ENCODE assay signal across 9 cellular contexts in genomic region chr7:27110163-27110976, GRCh38. TPM values are rescaled to one million over a fixed set of nuclear protein-coding genes. Genes with fewer than 3 reads are reported as not detected.
DNase-seq lines count a peak whose midpoint lies in the region; ATAC-seq and TF ChIP-seq lines count a peak whose summit lies in the region.
"Had no signal": no experiment of that assay in that cellular context is flagged by ENCODE, and none has a peak within 500 bp of the region (broad histone marks: within the 10 kb centered on the region; RNA-seq: fewer than 3 reads in every experiment).

No MANE protein-coding gene starts in this region.

- ATAC-seq in HG03469 (IDR thresholded peaks at IDR 0.05; ENCODE audit: unreplicated experiment): no peak
- ATAC-seq in HG03108 (IDR thresholded peaks at IDR 0.05; ENCODE audit: unreplicated experiment): no peak
- ATAC-seq in HG03135 (IDR thresholded peaks at IDR 0.05; ENCODE audit: unreplicated experiment): no peak

- no peaks in the 10 kb centered on the region for H3K36me3 ChIP-seq in adrenal gland (replicated peaks in 1 of 2)
- H3K36me3 ChIP-seq in iPS-20b (ENCODE audit: insufficient read depth, low read depth, low read length): no peaks in the 10 kb centered on the region

- H3K27ac ChIP-seq in adrenal gland: peak overlapping the region in 4 of 5 donors; percentile 36 to 97 (median 69)
- H3K27ac ChIP-seq in iPS-20b (ENCODE audit: low read length): no peak overlapping the region
- H3K27ac ChIP-seq in skin epidermis: peak overlapping the region in 6 of 21 experiments; percentile 15 to 67 (median 56)

- DNase-seq in H4 (ENCODE audit: low spot score): peak; percentile 96
- DNase-seq in adrenal gland: peak in 2 of 7 donors; percentile 52 to 77
- no peak for DNase-seq in erythroblast (lab: John Stamatoyannopoulos, UW)
- DNase-seq: NCI-H526 treated with DMSO at 0.1 percent for 48 hours had no signal

- H3K4me1 ChIP-seq in adrenal gland (replicated peaks in 1 of 2) (peaks cover 0 to 17% of the 10 kb centered on the region in 2 donors), iPS-20b (ENCODE audit: insufficient read depth, low read length) (no peaks in the 10 kb centered on the region)

- no peaks in the 10 kb centered on the region for H3K9me3 ChIP-seq in adrenal gland (replicated peaks in 1 of 3)
- H3K9me3 ChIP-seq in iPS-20b (ENCODE audit: insufficient read depth, low read depth, low read length): peaks cover 11% of the 10 kb centered on the region; the same call in 1 of the 2 replicates

- 51 to 74% (median 55%) methylated on average over 51 to 64 of the region's 64 CpGs for WGBS in adrenal gland, 4 donors

- no peak overlapping the region for H3K9ac ChIP-seq in iPS-20b (ENCODE audit: low read depth, low read length)

- no peak for TF ChIP-seq CTCF in adrenal gland (IDR thresholded peaks at IDR 0.05)

- H3K27me3 ChIP-seq in adrenal gland (no peaks in the 10 kb centered on the region), iPS-20b (ENCODE audit: insufficient read depth, low read length) (peaks cover 98% of the 10 kb centered on the region)

- intact Hi-C loops in adrenal gland (cut with DNase I): no loop called here

- no peak for TF ChIP-seq POLR2A in adrenal gland (IDR thresholded peaks at IDR 0.05)
- TF ChIP-seq POLR2A in erythroblast (IDR thresholded peaks at IDR 0.05; ENCODE audit: low read length): no peak

- H3K4me3 ChIP-seq in adrenal gland (no peak overlapping the region), iPS-20b (ENCODE audit: low read length) (peak overlapping the region; percentile 42; the same call in 1 of the 2 replicates), skin epidermis (peak overlapping the region in 5 of 7 experiments; percentile 3 to 28 (median 10))

RNA-seq across cellular contexts. Expression of gene HOXA2, which starts 7.9 kb away (rescaled TPM):
- 1.2 TPM in 1 of 2 replicates, not detected in the other for total RNA-seq in H4 (2014; rRNA removed; shearing (Covaris generic))
- 1 to 10 TPM in 5 of 8 donors, under 1 TPM in 2, not detected in 1; 0.41 to 1.9 (median 1.1) TPM for total RNA-seq in adrenal gland
- 1 to 10 TPM; 1.2 to 2.8 (median 2.0) TPM for polyA plus RNA-seq in adrenal gland

RNA-seq across cellular contexts. Expression of gene HOXA1, which starts 14.6 kb away (rescaled TPM):
- 1.2 and 3.0 TPM in 2 replicates for total RNA-seq in H4 (2014; rRNA removed; shearing (Covaris generic))
- 1 to 10 TPM in 2 of 8 donors, under 1 TPM in 5, not detected in 1; 0.18 to 1.1 (median 0.90) TPM for total RNA-seq in adrenal gland
- polyA plus RNA-seq in adrenal gland: under 1 TPM; 0.30 to 0.97 (median 0.32) TPM

RNA-seq across cellular contexts. Expression of gene HOXA4, which starts 20.2 kb away (rescaled TPM):
- 0.88 and 1.2 TPM in 2 replicates for total RNA-seq in H4 (2014; rRNA removed; shearing (Covaris generic))
- total RNA-seq in adrenal gland: 10 to 100 TPM in 1 of 8 donors, 1 to 10 TPM in 7; 3.5 to 10.9 (median 5.6) TPM
- polyA plus RNA-seq in adrenal gland: 10 to 100 TPM in 2 of 3 donors, 1 to 10 TPM in 1; 9.3 to 12.6 (median 11.3) TPM

RNA-seq across cellular contexts. Expression of gene HOXA5, which starts 33.1 kb away (rescaled TPM):
- 3.6 and 8.0 TPM in 2 replicates for total RNA-seq in H4 (2014; rRNA removed; shearing (Covaris generic))
- total RNA-seq in adrenal gland: 100 to 1,000 TPM in 1 of 8 donors, 10 to 100 TPM in 7; 39.2 to 132 (median 65.7) TPM
- polyA plus RNA-seq in adrenal gland: 10 to 100 TPM; 21.8 to 42.0 (median 25.9) TPM

RNA-seq across cellular contexts. Expression of gene HOXA6, which starts 37.2 kb away (rescaled TPM):
- total RNA-seq in H4 (2014; rRNA removed; shearing (Covaris generic)): 0.64 and 0.70 TPM in 2 replicates
- total RNA-seq in adrenal gland: 10 to 100 TPM in 7 of 8 donors, 1 to 10 TPM in 1; 8.5 to 27.2 (median 16.8) TPM
- polyA plus RNA-seq in adrenal gland: 1 to 10 TPM; 1.3 to 5.6 (median 1.4) TPM

Comparison
In these comparisons a context has a peak if more than half of its experiments do, and no peak if none do; other contexts are left out.
1. H3K4me3 ChIP-seq: peak in iPS-20b (single experiment) and skin epidermis (5 of 7); none in adrenal gland (0 of 4).